10 cellular contexts compared by ENCODE assay signal in genomic region chr6:138594042-138594636, GRCh38.
DNase-seq lines count a peak whose midpoint lies in the region; ATAC-seq and TF ChIP-seq lines count a peak whose summit lies in the region.
"Had no signal": no experiment of that assay in that cellular context is flagged by ENCODE, and none has a peak within 500 bp of the region (broad histone marks: within the 10 kb centered on the region; RNA-seq: fewer than 3 reads in every experiment).

No MANE protein-coding gene starts in this region.

- H3K9me3 Mint-ChIP-seq in MCF 10A (ENCODE audit: unreplicated experiment) = no peaks in the 10 kb centered on the region

- H3K36me3 ChIP-seq in breast epithelium (no peaks in the 10 kb centered on the region), RWPE2 (ENCODE audit: low read depth) (peaks cover 6% of the 10 kb centered on the region; the same call in 1 of the 2 replicates), tibial nerve (no peaks in the 10 kb centered on the region)

- peak overlapping the region; percentile 91 for H3K27ac Mint-ChIP-seq in MCF 10A (ENCODE audit: low read depth, unreplicated experiment)

- no peaks in the 10 kb centered on the region for H3K27me3 ChIP-seq in breast epithelium
- no peaks in the 10 kb centered on the region for H3K27me3 ChIP-seq in RWPE2 (ENCODE audit: insufficient read depth, poor library complexity, severe bottlenecking)
- H3K27me3 ChIP-seq in foreskin keratinocyte = no peaks in the 10 kb centered on the region
- H3K27me3 ChIP-seq in tibial nerve = no peaks in the 10 kb centered on the region

- TF ChIP-seq CTCF in MCF 10A (IDR thresholded peaks at IDR 0.05; ENCODE audit: unreplicated experiment) (no peak), breast epithelium (IDR thresholded peaks at IDR 0.05) (no peak), RWPE2 (IDR thresholded peaks at IDR 0.05; ENCODE audit: poor library complexity, severe bottlenecking) (no peak), foreskin keratinocyte (conservative IDR thresholded peaks at IDR 0.05) (no peak), tibial nerve (IDR thresholded peaks at IDR 0.05) (no peak), GM13977 (IDR thresholded peaks at IDR 0.05; ENCODE audit: extremely low read depth, insufficient read depth, missing control alignments) (no peak)

- ATAC-seq in RWPE2 (ENCODE audit: low read depth) (no peak), foreskin keratinocyte (no peak), GM18861 (IDR thresholded peaks at IDR 0.05; ENCODE audit: unreplicated experiment) (no peak)

- H3K4me3 ChIP-seq in breast epithelium = no peak overlapping the region
- no peak overlapping the region for H3K4me3 ChIP-seq in RWPE2 (ENCODE audit: severe bottlenecking)
- no peak overlapping the region for H3K4me3 ChIP-seq in tibial nerve

- peak overlapping the region in 1 of 2 donors; percentile 59 for H3K27ac ChIP-seq in breast epithelium
- peak overlapping the region; percentile 94 for H3K27ac ChIP-seq in RWPE2 (ENCODE audit: poor library complexity, severe bottlenecking)
- H3K27ac ChIP-seq in foreskin keratinocyte = peak overlapping the region; percentile 52
- H3K27ac ChIP-seq in tibial nerve = peak overlapping the region in 3 of 4 donors; percentile 52 to 87 (median 75)

- H3K36me3 Mint-ChIP-seq in MCF 10A (ENCODE audit: insufficient read depth, unreplicated experiment) = peaks cover 13% of the 10 kb centered on the region

- H3K4me1 Mint-ChIP-seq in MCF 10A (ENCODE audit: insufficient read depth, unreplicated experiment) = peaks cover 35% of the 10 kb centered on the region

- TF ChIP-seq POLR2A in breast epithelium (IDR thresholded peaks at IDR 0.05) (no peak), tibial nerve (IDR thresholded peaks at IDR 0.05) (no peak)

- in situ Hi-C loops in GM13977 (cut with MboI; ENCODE audit: low pct_unique_long_range_greater_than_20kb, low sequenced_read_pairs, unreplicated experiment) = no loop called here

- intact Hi-C loops in MCF 10A (cut with micrococcal nuclease) = loop anchor here (10.0 kb wide), 1 partner anchor 391 kb away; the partner anchor contains the start of gene REPS1
- intact Hi-C loops in breast epithelium (cut with DNase I; ENCODE audit: low total_unique reads) = loop anchor here (5.0 kb wide), 1 partner anchor 1053 kb away; no protein-coding TSS in a partner anchor

- 62 to 69% methylated on average over 8 of the region's 8 CpGs for WGBS in tibial nerve, 2 donors

- TF ChIP-seq EP300 in tibial nerve (IDR thresholded peaks at IDR 0.05) = no peak

- no peak for DNase-seq in MCF 10A (ENCODE audit: unreplicated experiment)
- DNase-seq in breast epithelium (ENCODE audit: low spot score in 2 of 2) = no peak
- no peak for DNase-seq in RWPE2 (ENCODE audit: low spot score)
- no peak for DNase-seq in foreskin keratinocyte
- no peak for DNase-seq in tibial nerve (ENCODE audit: low spot score in 2 of 2)
- DNase-seq in NCI-H187 treated with DMSO at 0.1 percent for 48 hours (lab: John Stamatoyannopoulos, UW) = no peak
- no peak for DNase-seq in GM13977 (ENCODE audit: low spot score)
- DNase-seq: cortex of kidney, NCI-H146 had no signal

- H3K4me1 ChIP-seq in breast epithelium (no peaks in the 10 kb centered on the region), RWPE2 (ENCODE audit: insufficient read depth, poor library complexity, severe bottlenecking) (peaks cover 23% of the 10 kb centered on the region), foreskin keratinocyte (peaks cover 21% of the 10 kb centered on the region), tibial nerve (peaks cover 0 to 34% (median 13%) of the 10 kb centered on the region in 4 donors)

- H3K4me3 Mint-ChIP-seq in MCF 10A (ENCODE audit: unreplicated experiment) = peak overlapping the region; percentile 67

- no TSS peak for BruUV-seq in MCF 10A (replicated peaks; lab: Mats Ljungman, UMichigan)

- no peaks in the 10 kb centered on the region for H3K9me3 ChIP-seq in breast epithelium
- no peaks in the 10 kb centered on the region for H3K9me3 ChIP-seq in RWPE2 (ENCODE audit: severe bottlenecking)
- H3K9me3 ChIP-seq in tibial nerve = no peaks in the 10 kb centered on the region

- H3K27me3 Mint-ChIP-seq in MCF 10A (ENCODE audit: insufficient read depth, unreplicated experiment) = no peaks in the 10 kb centered on the region

- CTCF ChIA-PET in MCF 10A (lab: Yijun Ruan, JAX) = interaction anchor here (0.6 to 3.7 kb wide), 5 partner anchors 30 to 458 kb away, joined by 3 to 29 read pairs (median 5); no protein-coding TSS in a partner anchor

- POLR2A ChIA-PET in MCF 10A (lab: Yijun Ruan, JAX) = interaction anchor here (0.6 to 2.3 kb wide), 20 partner anchors 8 to 486 kb away, joined by 3 to 17 read pairs (median 4); partner anchors contain the start of gene CCDC28A
